Comparison of ENCODE assay signal across 1 cellular context in the genomic region with DNA sequence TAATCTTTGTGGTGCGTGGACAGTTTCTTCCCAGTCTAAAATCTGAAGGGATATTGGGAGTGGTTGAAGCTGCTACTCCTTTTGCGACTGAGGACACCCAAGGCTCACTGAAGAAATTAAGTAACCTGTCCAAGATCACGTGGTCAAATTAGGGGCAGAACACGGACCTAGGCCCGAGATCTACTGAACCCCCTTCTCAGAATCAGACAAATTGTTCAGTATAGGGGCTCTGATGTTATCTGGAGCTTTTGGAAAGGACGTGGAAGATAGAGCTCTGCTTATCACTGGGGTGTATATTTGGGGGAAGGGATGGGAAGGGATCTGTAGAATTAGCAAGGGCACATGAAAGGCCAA.
TF ChIP-seq lines count a peak whose summit lies in the region.

No MANE protein-coding gene starts in this region.

TF ChIP-seq in HepG2, 621 proteins besides CTCF, POLR2A, EP300 and RAD21 (continued from another document):
- TF ChIP-seq, protein P1, sequence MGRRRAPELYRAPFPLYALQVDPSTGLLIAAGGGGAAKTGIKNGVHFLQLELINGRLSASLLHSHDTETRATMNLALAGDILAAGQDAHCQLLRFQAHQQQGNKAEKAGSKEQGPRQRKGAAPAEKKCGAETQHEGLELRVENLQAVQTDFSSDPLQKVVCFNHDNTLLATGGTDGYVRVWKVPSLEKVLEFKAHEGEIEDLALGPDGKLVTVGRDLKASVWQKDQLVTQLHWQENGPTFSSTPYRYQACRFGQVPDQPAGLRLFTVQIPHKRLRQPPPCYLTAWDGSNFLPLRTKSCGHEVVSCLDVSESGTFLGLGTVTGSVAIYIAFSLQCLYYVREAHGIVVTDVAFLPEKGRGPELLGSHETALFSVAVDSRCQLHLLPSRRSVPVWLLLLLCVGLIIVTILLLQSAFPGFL (CRISPR knock-in tag; IDR thresholded peaks at IDR 0.05) = 0 out of 2 replicates have a peak, but pooled peaks have one; percentile 3
- 0 out of 2 replicates have a peak, but pooled peaks have one; percentile 25 for TF ChIP-seq NFIC (IDR thresholded peaks at IDR 0.05; ENCODE audit: low read length)
- TF ChIP-seq, protein P2, sequence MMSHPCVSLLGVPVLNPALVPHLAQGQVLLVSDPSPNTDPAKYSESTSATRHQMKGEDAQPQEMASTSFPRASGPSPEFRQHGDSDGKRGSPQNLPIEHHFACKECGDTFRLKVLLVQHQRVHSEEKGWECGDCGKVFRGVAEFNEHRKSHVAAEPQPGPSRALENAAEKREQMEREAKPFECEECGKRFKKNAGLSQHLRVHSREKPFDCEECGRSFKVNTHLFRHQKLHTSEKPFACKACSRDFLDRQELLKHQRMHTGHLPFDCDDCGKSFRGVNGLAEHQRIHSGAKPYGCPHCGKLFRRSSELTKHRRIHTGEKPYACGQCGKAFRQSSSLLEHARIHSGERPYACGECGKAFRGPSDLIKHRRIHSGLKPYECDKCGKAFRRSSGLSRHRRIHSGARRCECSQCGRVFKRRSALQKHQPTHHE (CRISPR knock-in tag; IDR thresholded peaks at IDR 0.05; ENCODE audit: borderline replicate concordance) = 0 out of 2 replicates have a peak, but pooled peaks have one; percentile 1
- TF ChIP-seq CENPT (CRISPR knock-in tag; IDR thresholded peaks at IDR 0.05; ENCODE audit: low read depth) = no peak
- no peak for TF ChIP-seq SUZ12 (IDR thresholded peaks at IDR 0.05; ENCODE audit: low read depth, low read length)
- TF ChIP-seq, protein P3, sequence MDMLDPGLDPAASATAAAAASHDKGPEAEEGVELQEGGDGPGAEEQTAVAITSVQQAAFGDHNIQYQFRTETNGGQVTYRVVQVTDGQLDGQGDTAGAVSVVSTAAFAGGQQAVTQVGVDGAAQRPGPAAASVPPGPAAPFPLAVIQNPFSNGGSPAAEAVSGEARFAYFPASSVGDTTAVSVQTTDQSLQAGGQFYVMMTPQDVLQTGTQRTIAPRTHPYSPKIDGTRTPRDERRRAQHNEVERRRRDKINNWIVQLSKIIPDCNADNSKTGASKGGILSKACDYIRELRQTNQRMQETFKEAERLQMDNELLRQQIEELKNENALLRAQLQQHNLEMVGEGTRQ (IDR thresholded peaks at IDR 0.05; ENCODE audit: low read depth, low read length) = no peak
- TF ChIP-seq, protein P3 (CRISPR knock-in tag; IDR thresholded peaks at IDR 0.05; ENCODE audit: borderline replicate concordance) = peak; percentile 45; the same call in 1 of the 2 replicates
- TF ChIP-seq, protein P4, sequence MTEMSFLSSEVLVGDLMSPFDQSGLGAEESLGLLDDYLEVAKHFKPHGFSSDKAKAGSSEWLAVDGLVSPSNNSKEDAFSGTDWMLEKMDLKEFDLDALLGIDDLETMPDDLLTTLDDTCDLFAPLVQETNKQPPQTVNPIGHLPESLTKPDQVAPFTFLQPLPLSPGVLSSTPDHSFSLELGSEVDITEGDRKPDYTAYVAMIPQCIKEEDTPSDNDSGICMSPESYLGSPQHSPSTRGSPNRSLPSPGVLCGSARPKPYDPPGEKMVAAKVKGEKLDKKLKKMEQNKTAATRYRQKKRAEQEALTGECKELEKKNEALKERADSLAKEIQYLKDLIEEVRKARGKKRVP (CRISPR knock-in tag; IDR thresholded peaks at IDR 0.05) = 0 out of 4 replicates have a peak, but pooled peaks of 1 of the 2 experiments have one; percentile 19
- 0 out of 2 replicates have a peak, but pooled peaks have one; percentile 2 for TF ChIP-seq CCDC6 (CRISPR knock-in tag; IDR thresholded peaks at IDR 0.05)
- TF ChIP-seq MBD4 (IDR thresholded peaks at IDR 0.05; ENCODE audit: borderline replicate concordance, low read length) = no peak
- peak; percentile 55; the same call in 1 of the 2 replicates for TF ChIP-seq RAD51 (IDR thresholded peaks at IDR 0.05; ENCODE audit: borderline replicate concordance)
- 0 out of 2 replicates have a peak, but pooled peaks have one; percentile 17 for TF ChIP-seq ZNF761 (CRISPR knock-in tag; conservative IDR thresholded peaks at IDR 0.05)
